1 cellular context compared by ENCODE assay signal in the genomic region with DNA sequence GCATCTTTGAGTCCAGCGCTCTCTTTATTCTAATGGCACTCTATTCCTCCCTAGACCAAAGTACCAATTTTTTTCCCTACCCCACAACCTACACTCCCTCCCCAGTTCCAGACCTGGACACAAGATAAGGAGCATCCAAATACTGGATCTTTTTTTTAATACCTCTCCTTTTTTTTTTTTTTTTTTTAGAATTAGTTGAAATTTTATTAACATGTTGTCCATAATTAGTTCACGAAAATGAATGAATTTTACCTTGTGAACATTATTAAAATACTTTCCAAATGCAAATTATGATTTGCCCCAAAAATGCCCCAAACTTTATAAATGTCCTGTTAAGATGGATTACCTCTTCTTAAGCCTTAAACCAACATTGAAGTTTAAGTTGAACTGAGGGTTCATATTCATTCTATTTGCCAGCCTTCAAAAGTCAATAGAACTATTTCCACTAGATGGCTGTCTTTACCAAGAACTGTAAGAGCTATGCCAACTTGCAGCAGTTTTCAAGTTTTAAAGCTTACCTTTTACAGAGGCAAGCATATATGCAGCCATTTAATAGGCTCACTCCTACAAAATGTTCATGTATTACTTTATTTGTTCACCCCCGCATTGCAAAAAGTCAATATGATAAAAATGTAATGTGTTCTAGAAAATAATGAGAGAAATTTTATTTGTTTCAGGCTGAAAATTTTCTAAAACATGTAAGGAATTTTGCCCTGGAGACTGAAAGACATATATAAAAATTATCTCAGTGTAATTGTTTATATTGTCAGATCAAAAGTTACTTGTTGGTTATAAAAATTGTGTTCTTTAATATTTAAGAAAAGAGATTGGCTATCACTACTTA.
TF ChIP-seq lines count a peak whose summit lies in the region.

No MANE protein-coding gene starts in this region.

TF ChIP-seq in GM23338, 12 proteins besides CTCF, POLR2A, EP300 and RAD21 (continued from another document):
- TF ChIP-seq NANOG (IDR thresholded peaks at IDR 0.05; ENCODE audit: borderline replicate concordance) (no peak), ETS1 (IDR thresholded peaks at IDR 0.05) (no peak), EZH2phosphoT487 (IDR thresholded peaks at IDR 0.05; ENCODE audit: unreplicated experiment) (no peak), JUNB (IDR thresholded peaks at IDR 0.05; ENCODE audit: unreplicated experiment) (no peak), CREB1 (CRISPR knock-in tag; IDR thresholded peaks at IDR 0.05; ENCODE audit: low read depth) (no peak), EZH2 (IDR thresholded peaks at IDR 0.05; ENCODE audit: low read depth, unreplicated experiment) (no peak), ZNF331 (CRISPR knock-in tag; IDR thresholded peaks at IDR 0.05; ENCODE audit: low read depth) (no peak), STAT1 (IDR thresholded peaks at IDR 0.05; ENCODE audit: unreplicated experiment) (no peak)
- TF ChIP-seq, protein P1, sequence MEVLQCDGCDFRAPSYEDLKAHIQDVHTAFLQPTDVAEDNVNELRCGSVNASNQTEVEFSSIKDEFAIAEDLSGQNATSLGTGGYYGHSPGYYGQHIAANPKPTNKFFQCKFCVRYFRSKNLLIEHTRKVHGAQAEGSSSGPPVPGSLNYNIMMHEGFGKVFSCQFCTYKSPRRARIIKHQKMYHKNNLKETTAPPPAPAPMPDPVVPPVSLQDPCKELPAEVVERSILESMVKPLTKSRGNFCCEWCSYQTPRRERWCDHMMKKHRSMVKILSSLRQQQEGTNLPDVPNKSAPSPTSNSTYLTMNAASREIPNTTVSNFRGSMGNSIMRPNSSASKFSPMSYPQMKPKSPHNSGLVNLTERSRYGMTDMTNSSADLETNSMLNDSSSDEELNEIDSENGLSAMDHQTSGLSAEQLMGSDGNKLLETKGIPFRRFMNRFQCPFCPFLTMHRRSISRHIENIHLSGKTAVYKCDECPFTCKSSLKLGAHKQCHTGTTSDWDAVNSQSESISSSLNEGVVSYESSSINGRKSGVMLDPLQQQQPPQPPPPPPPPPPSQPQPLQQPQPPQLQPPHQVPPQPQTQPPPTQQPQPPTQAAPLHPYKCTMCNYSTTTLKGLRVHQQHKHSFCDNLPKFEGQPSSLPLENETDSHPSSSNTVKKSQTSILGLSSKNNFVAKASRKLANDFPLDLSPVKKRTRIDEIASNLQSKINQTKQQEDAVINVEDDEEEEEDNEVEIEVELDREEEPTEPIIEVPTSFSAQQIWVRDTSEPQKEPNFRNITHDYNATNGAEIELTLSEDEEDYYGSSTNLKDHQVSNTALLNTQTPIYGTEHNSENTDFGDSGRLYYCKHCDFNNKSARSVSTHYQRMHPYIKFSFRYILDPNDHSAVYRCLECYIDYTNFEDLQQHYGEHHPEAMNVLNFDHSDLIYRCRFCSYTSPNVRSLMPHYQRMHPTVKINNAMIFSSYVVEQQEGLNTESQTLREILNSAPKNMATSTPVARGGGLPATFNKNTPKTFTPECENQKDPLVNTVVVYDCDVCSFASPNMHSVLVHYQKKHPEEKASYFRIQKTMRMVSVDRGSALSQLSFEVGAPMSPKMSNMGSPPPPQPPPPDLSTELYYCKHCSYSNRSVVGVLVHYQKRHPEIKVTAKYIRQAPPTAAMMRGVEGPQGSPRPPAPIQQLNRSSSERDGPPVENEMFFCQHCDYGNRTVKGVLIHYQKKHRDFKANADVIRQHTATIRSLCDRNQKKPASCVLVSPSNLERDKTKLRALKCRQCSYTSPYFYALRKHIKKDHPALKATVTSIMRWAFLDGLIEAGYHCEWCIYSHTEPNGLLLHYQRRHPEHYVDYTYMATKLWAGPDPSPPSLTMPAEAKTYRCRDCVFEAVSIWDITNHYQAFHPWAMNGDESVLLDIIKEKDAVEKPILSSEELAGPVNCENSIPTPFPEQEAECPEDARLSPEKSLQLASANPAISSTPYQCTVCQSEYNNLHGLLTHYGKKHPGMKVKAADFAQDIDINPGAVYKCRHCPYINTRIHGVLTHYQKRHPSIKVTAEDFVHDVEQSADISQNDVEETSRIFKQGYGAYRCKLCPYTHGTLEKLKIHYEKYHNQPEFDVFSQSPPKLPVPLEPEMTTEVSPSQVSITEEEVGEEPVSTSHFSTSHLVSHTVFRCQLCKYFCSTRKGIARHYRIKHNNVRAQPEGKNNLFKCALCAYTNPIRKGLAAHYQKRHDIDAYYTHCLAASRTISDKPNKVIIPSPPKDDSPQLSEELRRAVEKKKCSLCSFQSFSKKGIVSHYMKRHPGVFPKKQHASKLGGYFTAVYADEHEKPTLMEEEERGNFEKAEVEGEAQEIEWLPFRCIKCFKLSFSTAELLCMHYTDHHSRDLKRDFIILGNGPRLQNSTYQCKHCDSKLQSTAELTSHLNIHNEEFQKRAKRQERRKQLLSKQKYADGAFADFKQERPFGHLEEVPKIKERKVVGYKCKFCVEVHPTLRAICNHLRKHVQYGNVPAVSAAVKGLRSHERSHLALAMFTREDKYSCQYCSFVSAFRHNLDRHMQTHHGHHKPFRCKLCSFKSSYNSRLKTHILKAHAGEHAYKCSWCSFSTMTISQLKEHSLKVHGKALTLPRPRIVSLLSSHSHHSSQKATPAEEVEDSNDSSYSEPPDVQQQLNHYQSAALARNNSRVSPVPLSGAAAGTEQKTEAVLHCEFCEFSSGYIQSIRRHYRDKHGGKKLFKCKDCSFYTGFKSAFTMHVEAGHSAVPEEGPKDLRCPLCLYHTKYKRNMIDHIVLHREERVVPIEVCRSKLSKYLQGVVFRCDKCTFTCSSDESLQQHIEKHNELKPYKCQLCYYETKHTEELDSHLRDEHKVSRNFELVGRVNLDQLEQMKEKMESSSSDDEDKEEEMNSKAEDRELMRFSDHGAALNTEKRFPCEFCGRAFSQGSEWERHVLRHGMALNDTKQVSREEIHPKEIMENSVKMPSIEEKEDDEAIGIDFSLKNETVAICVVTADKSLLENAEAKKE (CRISPR knock-in tag; IDR thresholded peaks at IDR 0.05) = no peak
